Comparison of ENCODE assay signal across 8 cellular contexts in the genomic region with DNA sequence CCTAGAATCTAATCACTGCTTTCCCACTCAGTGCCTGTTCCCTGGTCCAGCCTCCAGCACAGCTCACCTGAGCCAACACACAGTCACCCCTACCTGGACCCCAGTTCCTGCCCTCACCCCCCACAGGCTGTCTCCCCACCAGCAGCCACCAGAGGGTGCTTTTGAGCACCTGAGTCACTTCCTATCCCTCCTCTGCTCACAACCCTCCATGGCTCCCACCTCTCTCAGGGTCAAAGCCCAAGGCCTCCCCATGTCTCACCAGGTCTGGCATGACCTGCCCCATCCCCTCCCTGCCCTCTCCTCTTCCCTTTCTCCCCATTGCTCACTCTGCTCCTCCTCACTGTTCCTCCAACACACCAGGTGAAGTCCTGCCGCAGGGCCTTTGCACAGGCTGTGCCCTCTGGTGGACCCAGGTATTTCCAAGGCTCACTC. TPM values are rescaled to one million over a fixed set of nuclear protein-coding genes. Genes with fewer than 3 reads are reported as not detected.
A peak's percentile ranks its signal among the peaks of the same experiment; 100 is the strongest.
DNase-seq lines count a peak whose midpoint lies in the region; ATAC-seq, FAIRE-seq and TF ChIP-seq lines count a peak whose summit lies in the region.

No MANE protein-coding gene starts in this region.

- 100% methylated on average over 1 of the region's 1 CpG for WGBS in HepG2 (ENCODE audit: low lambda C conversion rate)

- no peaks in the 10 kb centered on the region for H3K79me2 ChIP-seq in SU-DHL-6 (ENCODE audit: insufficient read depth, low read length)
- no peaks in the 10 kb centered on the region for H3K79me2 ChIP-seq in HepG2 (ENCODE audit: insufficient read depth, low read length)

- no peak overlapping the region for H3K4me2 ChIP-seq in SU-DHL-6 (ENCODE audit: low read depth, low read length, poor library complexity, severe bottlenecking)
- H3K4me2 ChIP-seq in HepG2 (ENCODE audit: low read depth, low read length), result peak overlapping the region; percentile 2; the same call in 1 of the 2 replicates

- H3F3A ChIP-seq in SU-DHL-6 (ENCODE audit: insufficient read depth), result no peaks in the 10 kb centered on the region

- H3K36me3 ChIP-seq in SU-DHL-6 (ENCODE audit: low read length), result no peaks in the 10 kb centered on the region
- H3K36me3 ChIP-seq in HepG2 (replicated peaks in 1 of 2; ENCODE audit: control insufficient read depth in 1 of 2, insufficient read depth in 2 of 2, low read length in 2 of 2), result no peaks in the 10 kb centered on the region

- H3K36me3 Mint-ChIP-seq in activated naive CD8-positive, alpha-beta T cell treated with anti-CD3 and anti-CD28 coated beads, Interleukin-2, amount 50 U/mL, for 24 hours (ENCODE audit: low read depth), result no peaks in the 10 kb centered on the region

- peak; percentile 79 for ATAC-seq in activated naive CD8-positive, alpha-beta T cell treated with anti-CD3 and anti-CD28 coated beads, Interleukin-2, amount 50 U/mL, for 24 hours
- ATAC-seq in HepG2 (peak; percentile 76), HG03432 (IDR thresholded peaks at IDR 0.05; ENCODE audit: unreplicated experiment) (no peak)
- peak; percentile 77 for ATAC-seq in stimulated activated naive CD8-positive, alpha-beta T cell treated with anti-CD3 and anti-CD28 coated beads, Interleukin-15, Interleukin-2, amounts not matched to agents 100 U/mL and 50 U/mL, for 24 hours

- H3K4me3 ChIP-seq in SU-DHL-6 (ENCODE audit: insufficient read depth, low read length, poor library complexity, severe bottlenecking), result no peak overlapping the region
- H3K4me3 ChIP-seq in HepG2 (replicated peaks in 1 of 3; ENCODE audit: insufficient read depth in 1 of 3, low read depth in 2 of 3, low read length in 3 of 3), result no peak overlapping the region

- TF ChIP-seq RAD21 in HepG2 (CRISPR knock-in tag; IDR thresholded peaks at IDR 0.05), result peak; percentile 57; the same call in 1 of the 2 replicates

- peaks cover 5% of the 10 kb centered on the region for H3K4me1 Mint-ChIP-seq in activated naive CD8-positive, alpha-beta T cell treated with anti-CD3 and anti-CD28 coated beads, Interleukin-2, amount 50 U/mL, for 24 hours

- H3K27ac ChIP-seq in SU-DHL-6 (ENCODE audit: low read depth, low read length), result no peak overlapping the region
- no peak overlapping the region for H3K27ac ChIP-seq in HepG2 (ENCODE audit: extremely low read length, insufficient read depth, low read length)

- no peak for TF ChIP-seq POLR2A in HepG2 (IDR thresholded peaks at IDR 0.05; ENCODE audit: insufficient read depth in 1 of 2, low read depth in 2 of 2, low read length in 2 of 2)

- H3K4me1 ChIP-seq in HepG2 (ENCODE audit: insufficient read depth, low read length), result peaks cover 33% of the 10 kb centered on the region

- POLR2A ChIA-PET in HepG2 (lab: Yijun Ruan, JAX), result interaction anchor here (2.6 kb wide), 1 partner anchor 60 kb away, joined by 9 read pairs; a partner anchor contains a TSS

- H2AFZ ChIP-seq in SU-DHL-6 (ENCODE audit: low read depth, low read length, severe bottlenecking) (no peak overlapping the region), HepG2 (ENCODE audit: low read length) (no peak overlapping the region)

- no peak overlapping the region for H3K27ac Mint-ChIP-seq in activated naive CD8-positive, alpha-beta T cell treated with anti-CD3 and anti-CD28 coated beads, Interleukin-2, amount 50 U/mL, for 24 hours

- no peaks in the 10 kb centered on the region for H3K9me2 ChIP-seq in SU-DHL-6 (replicated peaks; ENCODE audit: insufficient read depth, low read length)

- H4K20me1 ChIP-seq in SU-DHL-6 (ENCODE audit: low read depth, low read length) (no peaks in the 10 kb centered on the region), HepG2 (ENCODE audit: insufficient read depth, low read length) (no peaks in the 10 kb centered on the region)

- CTCF ChIA-PET in HepG2 (lab: Yijun Ruan, JAX; ENCODE audit: low intra/inter-chr PET ratio, low total read pairs), result interaction anchor here (5.1 to 5.7 kb wide), 2 partner anchors 60 to 73 kb away, joined by 59 to 68 read pairs; a partner anchor contains a TSS

- no peak for TF ChIP-seq EP300 in HepG2 (IDR thresholded peaks at IDR 0.05; ENCODE audit: low read depth in 2 of 2, low read length in 2 of 2)
- no peak for TF ChIP-seq EP300 in HepG2 (CRISPR knock-in tag; IDR thresholded peaks at IDR 0.05; ENCODE audit: borderline replicate concordance)

- no peaks in the 10 kb centered on the region for H3K27me3 ChIP-seq in SU-DHL-6 (ENCODE audit: low read length)
- H3K27me3 ChIP-seq in HepG2 (ENCODE audit: control insufficient read depth in 1 of 2, insufficient read depth in 2 of 2, low read length in 2 of 2), result no peaks in the 10 kb centered on the region

- in situ Hi-C loops in HepG2 (cut with HindIII; ENCODE audit: extremely low pct_ligation_motif_present, low pct_unique_long_range_greater_than_20kb), result loop anchor here (5.0 kb wide), 1 partner anchor 62 kb away; a partner anchor contains a TSS

- no peaks in the 10 kb centered on the region for H3K9me3 Mint-ChIP-seq in activated naive CD8-positive, alpha-beta T cell treated with anti-CD3 and anti-CD28 coated beads, Interleukin-2, amount 50 U/mL, for 24 hours

- H3K4me3 Mint-ChIP-seq in activated naive CD8-positive, alpha-beta T cell treated with anti-CD3 and anti-CD28 coated beads, Interleukin-2, amount 50 U/mL, for 24 hours, result no peak overlapping the region

- H3K9me3 ChIP-seq in SU-DHL-6 (ENCODE audit: insufficient read depth, low read length) (no peaks in the 10 kb centered on the region), HepG2 (ENCODE audit: low read length) (no peaks in the 10 kb centered on the region)

- FAIRE-seq in GM18507 (lab: Jason Lieb, UNC) (peak; percentile 35), HepG2 (lab: Jason Lieb, UNC) (no peak)

- intact Hi-C loops in HepG2 (cut with micrococcal nuclease; ENCODE audit: unreplicated experiment), result no loop called here

- no peak overlapping the region for H3K9ac ChIP-seq in SU-DHL-6 (ENCODE audit: low read length)
- no peak overlapping the region for H3K9ac ChIP-seq in HepG2 (ENCODE audit: insufficient read depth, low read depth, low read length)

- no TSS peak for BruUV-seq in HepG2 (replicated peaks; lab: Mats Ljungman, UMichigan)

- peak; percentile 35 for TF ChIP-seq CTCF in SU-DHL-6 (IDR thresholded peaks at IDR 0.05; ENCODE audit: insufficient read depth, low read length, poor library complexity, severe bottlenecking)
- peak; percentile 73 for TF ChIP-seq CTCF in HepG2 (CRISPR knock-in tag; IDR thresholded peaks at IDR 0.05)

- peaks cover 6% of the 10 kb centered on the region for H3K27me3 Mint-ChIP-seq in activated naive CD8-positive, alpha-beta T cell treated with anti-CD3 and anti-CD28 coated beads, Interleukin-2, amount 50 U/mL, for 24 hours

- DNase-seq in GM18507 (ENCODE audit: extremely low spot score, insufficient read length, low read depth) (no peak), HepG2 (ENCODE audit: low spot score) (no peak), NCI-H1436 (lab: John Stamatoyannopoulos, UW) (no peak), medulla oblongata (ENCODE audit: extremely low spot score) (no peak)
- DNase-seq in activated naive CD8-positive, alpha-beta T cell treated with anti-CD3 and anti-CD28 coated beads, Interleukin-2, amount 50 U/mL, for 24 hours, result peak; percentile 75
- peak; percentile 77 for DNase-seq in stimulated activated naive CD8-positive, alpha-beta T cell treated with anti-CD3 and anti-CD28 coated beads, Interleukin-15, Interleukin-2, amounts not matched to agents 100 U/mL and 50 U/mL, for 24 hours

TF ChIP-seq in HepG2, 621 proteins besides CTCF, POLR2A, EP300 and RAD21 (continues in another document):
- TF ChIP-seq, protein P1, sequence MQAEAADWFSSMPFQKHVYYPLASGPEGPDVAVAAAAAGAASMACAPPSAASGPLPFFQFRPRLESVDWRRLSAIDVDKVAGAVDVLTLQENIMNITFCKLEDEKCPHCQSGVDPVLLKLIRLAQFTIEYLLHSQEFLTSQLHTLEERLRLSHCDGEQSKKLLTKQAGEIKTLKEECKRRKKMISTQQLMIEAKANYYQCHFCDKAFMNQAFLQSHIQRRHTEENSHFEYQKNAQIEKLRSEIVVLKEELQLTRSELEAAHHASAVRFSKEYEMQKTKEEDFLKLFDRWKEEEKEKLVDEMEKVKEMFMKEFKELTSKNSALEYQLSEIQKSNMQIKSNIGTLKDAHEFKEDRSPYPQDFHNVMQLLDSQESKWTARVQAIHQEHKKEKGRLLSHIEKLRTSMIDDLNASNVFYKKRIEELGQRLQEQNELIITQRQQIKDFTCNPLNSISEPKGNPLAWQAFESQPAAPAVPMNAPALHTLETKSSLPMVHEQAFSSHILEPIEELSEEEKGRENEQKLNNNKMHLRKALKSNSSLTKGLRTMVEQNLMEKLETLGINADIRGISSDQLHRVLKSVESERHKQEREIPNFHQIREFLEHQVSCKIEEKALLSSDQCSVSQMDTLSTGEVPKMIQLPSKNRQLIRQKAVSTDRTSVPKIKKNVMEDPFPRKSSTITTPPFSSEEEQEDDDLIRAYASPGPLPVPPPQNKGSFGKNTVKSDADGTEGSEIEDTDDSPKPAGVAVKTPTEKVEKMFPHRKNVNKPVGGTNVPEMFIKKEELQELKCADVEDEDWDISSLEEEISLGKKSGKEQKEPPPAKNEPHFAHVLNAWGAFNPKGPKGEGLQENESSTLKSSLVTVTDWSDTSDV (CRISPR knock-in tag; IDR thresholded peaks at IDR 0.05), result no peak
- TF ChIP-seq ZNF501 (CRISPR knock-in tag; IDR thresholded peaks at IDR 0.05), result no peak
- no peak for TF ChIP-seq HOXA9 (CRISPR knock-in tag; IDR thresholded peaks at IDR 0.05; ENCODE audit: borderline replicate concordance)

RNA-seq across cellular contexts. Expression of a gene that starts 7.1 kb away (rescaled TPM):
- total RNA-seq in HepG2 (2016; rRNA removed; fragmentation: Illumina TruSeq; extraction: Trizol), result 25.8 and 26.6 TPM in 2 replicates
- total RNA-seq in HepG2 (2016; cell fraction: cytosol; rRNA removed; fragmentation: Illumina TruSeq; extraction: Trizol; ENCODE audit: low read depth), result 21.9 and 23.0 TPM in 2 replicates
- total RNA-seq in HepG2 (2016; cell fraction: insoluble cytoplasmic fraction; rRNA removed; fragmentation: Illumina TruSeq; extraction: Trizol), result 19.7 and 28.0 TPM in 2 replicates
- 28.4 and 28.6 TPM in 2 replicates for total RNA-seq in HepG2 (2016; cell fraction: membrane; rRNA removed; fragmentation: Illumina TruSeq; extraction: Trizol)
- 19.7 and 23.4 TPM in 2 replicates for total RNA-seq in HepG2 (2016; cell fraction: nucleus; rRNA removed; fragmentation: Illumina TruSeq; extraction: Trizol)
- 8.4 and 9.4 TPM in 2 replicates for polyA plus RNA-seq in HepG2 (2011; rRNA removed)
- 5.3 and 7.0 TPM in 2 replicates for polyA plus RNA-seq in HepG2 (2011; cell fraction: cytosol; rRNA removed)
- 33.2 and 42.2 TPM in 2 replicates for polyA plus RNA-seq in HepG2 (2011; cell fraction: nucleus; rRNA removed)
- 14.9 and 17.3 TPM in 2 replicates for polyA plus RNA-seq in HepG2 (2012)
- 11.8 and 12.3 TPM in 2 replicates for polyA plus RNA-seq in HepG2 (2016; cell fraction: cytosol; fragmentation: Illumina TruSeq; extraction: Trizol; ENCODE audit: low read depth)
- polyA plus RNA-seq in HepG2 (2016; cell fraction: insoluble cytoplasmic fraction; fragmentation: Illumina TruSeq; extraction: Trizol; ENCODE audit: low read depth), result 26.8 and 38.6 TPM in 2 replicates
- 22.3 and 23.5 TPM in 2 replicates for polyA plus RNA-seq in HepG2 (2016; cell fraction: membrane; fragmentation: Illumina TruSeq; extraction: Trizol; ENCODE audit: low read depth)
- 52.8 and 55.7 TPM in 2 replicates for polyA plus RNA-seq in HepG2 (2016; cell fraction: nucleus; fragmentation: Illumina TruSeq; extraction: Trizol; ENCODE audit: insufficient read depth, low read depth)
- 26.0 and 29.3 TPM in 2 replicates for polyA minus RNA-seq in HepG2 (2011; rRNA and poly(A)+ RNA removed; ENCODE audit: low replicate concordance)
- 10.0 and 10.8 TPM in 2 replicates for polyA minus RNA-seq in HepG2 (2011; cell fraction: cytosol; rRNA and poly(A)+ RNA removed)
- polyA minus RNA-seq in HepG2 (2011; cell fraction: nucleus; rRNA and poly(A)+ RNA removed), result 25.8 and 26.7 TPM in 2 replicates

Comparison
In these comparisons a context has a peak if more than half of its experiments do, and no peak if none do; other contexts are left out.
1. DNase-seq: peak in activated naive CD8-positive, alpha-beta T cell treated with anti-CD3 and anti-CD28 coated beads, Interleukin-2, amount 50 U/mL, for 24 hours (single experiment) and stimulated activated naive CD8-positive, alpha-beta T cell treated with anti-CD3 and anti-CD28 coated beads, Interleukin-15, Interleukin-2, amounts not matched to agents 100 U/mL and 50 U/mL, for 24 hours (single experiment); none in GM18507 (single experiment), HepG2 (single experiment), NCI-H1436 (single experiment) and medulla oblongata (single experiment).